ENCODE assay signal across 13 cellular contexts in genomic region chr10:44997105-44997748, GRCh38. TPM values are rescaled to one million over a fixed set of nuclear protein-coding genes. Genes with fewer than 3 reads are reported as not detected.
DNase-seq lines count a peak whose midpoint lies in the region; ATAC-seq, FAIRE-seq and TF ChIP-seq lines count a peak whose summit lies in the region.
"Had no signal": no experiment of that assay in that cellular context is flagged by ENCODE, and none has a peak within 500 bp of the region (broad histone marks: within the 10 kb centered on the region; RNA-seq: fewer than 3 reads in every experiment).

No MANE protein-coding gene starts in this region.

- TF ChIP-seq CTCF in AG04450 (IDR thresholded peaks at IDR 0.05; ENCODE audit: low read depth, low read length) (no peak), ascending aorta (IDR thresholded peaks at IDR 0.05) (no peak), HepG2 (CRISPR knock-in tag; IDR thresholded peaks at IDR 0.05) (no peak), natural killer cell (IDR thresholded peaks at IDR 0.05) (no peak)

- peaks cover 27 to 71% of the 10 kb centered on the region in 2 donors for H3K4me1 ChIP-seq in ascending aorta
- H3K4me1 ChIP-seq in HepG2 (ENCODE audit: insufficient read depth, low read length): peaks cover 95% of the 10 kb centered on the region
- peaks cover 60 to 69% (median 64%) of the 10 kb centered on the region in 3 donors for H3K4me1 ChIP-seq in skeletal muscle tissue (ENCODE audit: control insufficient read depth in 3 of 3, insufficient read depth in 3 of 3, low read length in 3 of 3)

- H2AFZ ChIP-seq in HepG2 (ENCODE audit: low read length): no peak overlapping the region

- peaks cover 40 to 43% of the 10 kb centered on the region in 2 donors for H3K4me1 Mint-ChIP-seq in natural killer cell

- H3K4me3 Mint-ChIP-seq in natural killer cell: no peak overlapping the region
- H3K4me3 Mint-ChIP-seq: stimulated activated naive CD8-positive, alpha-beta T cell treated with anti-CD3 and anti-CD28 coated beads, Interleukin-15, Interleukin-2, amounts not matched to agents 100 ng/mL and 50 ng/mL, for 24 hours had no signal

- peak overlapping the region; percentile 87 for H3K27ac ChIP-seq in AG04450 (ENCODE audit: low read depth, low read length)
- H3K27ac ChIP-seq in ascending aorta: peak overlapping the region; percentile 84 to 93
- H3K27ac ChIP-seq in HepG2 (ENCODE audit: extremely low read length, insufficient read depth, low read length): peak overlapping the region; percentile 92
- peak overlapping the region; percentile 92 for H3K27ac ChIP-seq in skeletal muscle tissue (ENCODE audit: low read depth, low read length)

- no peak for FAIRE-seq in HepG2 (lab: Jason Lieb, UNC)

- H3K9me3 ChIP-seq in AG04450 (ENCODE audit: control insufficient read depth, insufficient read depth, low read length) (no peaks in the 10 kb centered on the region), ascending aorta (no peaks in the 10 kb centered on the region), HepG2 (ENCODE audit: low read length) (no peaks in the 10 kb centered on the region), skeletal muscle tissue (ENCODE audit: control insufficient read depth in 3 of 3, low read length in 3 of 3) (no peaks in the 10 kb centered on the region)
- H3K9me3 ChIP-seq: mucosa of descending colon had no signal

- H3K27ac Mint-ChIP-seq in natural killer cell: no peak overlapping the region
- H3K27ac Mint-ChIP-seq: stimulated activated naive CD8-positive, alpha-beta T cell treated with anti-CD3 and anti-CD28 coated beads, Interleukin-15, Interleukin-2, amounts not matched to agents 100 ng/mL and 50 ng/mL, for 24 hours had no signal

- TF ChIP-seq RAD21 in HepG2 (CRISPR knock-in tag; IDR thresholded peaks at IDR 0.05): no peak

- H3K9ac ChIP-seq in HepG2 (ENCODE audit: insufficient read depth, low read depth, low read length) (peak overlapping the region; percentile 71), skeletal muscle tissue (ENCODE audit: low read depth in 1 of 3, low read length in 3 of 3) (peak overlapping the region in 2 of 3 donors; percentile 45 to 79)

- no peak for TF ChIP-seq EP300 in HepG2 (IDR thresholded peaks at IDR 0.05; ENCODE audit: low read depth in 2 of 2, low read length in 2 of 2)
- no peak for TF ChIP-seq EP300 in HepG2 (CRISPR knock-in tag; IDR thresholded peaks at IDR 0.05; ENCODE audit: borderline replicate concordance)

- no peak for TF ChIP-seq POLR2A in HepG2 (IDR thresholded peaks at IDR 0.05; ENCODE audit: insufficient read depth in 1 of 2, low read depth in 2 of 2, low read length in 2 of 2)

- H3K9me3 Mint-ChIP-seq in natural killer cell: no peaks in the 10 kb centered on the region
- H3K9me3 Mint-ChIP-seq: immature natural killer cell had no signal

- POLR2A ChIA-PET in AG04450 (lab: Yijun Ruan, JAX): no interaction called here
- POLR2A ChIA-PET in HepG2 (lab: Yijun Ruan, JAX): interaction anchor here (1.0 to 5.4 kb wide), 4 partner anchors 8 to 21 kb away, joined by 4 to 30 read pairs (median 7); partner anchors contain the start of gene DEPP1

- no peaks in the 10 kb centered on the region for H3K36me3 ChIP-seq in ascending aorta
- H3K36me3 ChIP-seq in HepG2 (replicated peaks in 1 of 2; ENCODE audit: control insufficient read depth in 1 of 2, insufficient read depth in 2 of 2, low read length in 2 of 2): peaks cover 6 to 12% of the 10 kb centered on the region in 2 experiments; a peak in 3 of 5 replicates
- H3K36me3 ChIP-seq in skeletal muscle tissue (ENCODE audit: control insufficient read depth in 3 of 3, insufficient read depth in 3 of 3, low read length in 3 of 3): peaks cover 12 to 19% (median 12%) of the 10 kb centered on the region in 3 donors

- no peak overlapping the region for H3K4me3 ChIP-seq in AG04450 (ENCODE audit: low read depth, low read length)
- peak overlapping the region in 1 of 2 donors; percentile 34 for H3K4me3 ChIP-seq in ascending aorta
- H3K4me3 ChIP-seq in HepG2 (replicated peaks in 1 of 3; ENCODE audit: insufficient read depth in 1 of 3, low read depth in 2 of 3, low read length in 3 of 3): peak overlapping the region in 1 of 3 experiments; percentile 40; a peak in 2 of 6 replicates
- peak overlapping the region in 1 of 3 donors; percentile 63 for H3K4me3 ChIP-seq in skeletal muscle tissue (ENCODE audit: low read length in 3 of 3)
- H3K4me3 ChIP-seq: mucosa of descending colon had no signal

- CTCF ChIA-PET in AG04450 (lab: Charles Lee): no interaction called here
- CTCF ChIA-PET in HepG2 (lab: Yijun Ruan, JAX; ENCODE audit: low intra/inter-chr PET ratio, low total read pairs): no interaction called here

- no peaks in the 10 kb centered on the region for H4K20me1 ChIP-seq in HepG2 (ENCODE audit: insufficient read depth, low read length)

- WGBS in HepG2 (ENCODE audit: low lambda C conversion rate): 92% methylated on average over 5 of the region's 6 CpGs

- H3K79me2 ChIP-seq in HepG2 (ENCODE audit: insufficient read depth, low read length): no peaks in the 10 kb centered on the region

- BruUV-seq in HepG2 (replicated peaks; lab: Mats Ljungman, UMichigan): no TSS peak

- peak overlapping the region; percentile 60 for H3K4me2 ChIP-seq in HepG2 (ENCODE audit: low read depth, low read length)

- intact Hi-C loops in ascending aorta (cut with DNase I): loop anchor here (2.0 to 5.0 kb wide), 2 partner anchors 182 to 1025 kb away; no protein-coding TSS in a partner anchor
- intact Hi-C loops in HepG2 (cut with micrococcal nuclease; ENCODE audit: unreplicated experiment): no loop called here
- intact Hi-C loops in natural killer cell (cut with micrococcal nuclease): no loop called here

- no peaks in the 10 kb centered on the region for H3K27me3 Mint-ChIP-seq in natural killer cell (ENCODE audit: low read depth in 2 of 2)
- H3K27me3 Mint-ChIP-seq: stimulated activated naive CD8-positive, alpha-beta T cell treated with anti-CD3 and anti-CD28 coated beads, Interleukin-15, Interleukin-2, amounts not matched to agents 100 ng/mL and 50 ng/mL, for 24 hours had no signal

- ATAC-seq in HepG2: no peak
- no peak for ATAC-seq in natural killer cell
- ATAC-seq: mucosa of descending colon had no signal

- DNase-seq in AG04450 (ENCODE audit: low read depth, low spot score): no peak
- DNase-seq in ascending aorta (ENCODE audit: low spot score in 2 of 2): no peak
- no peak for DNase-seq in HepG2 (ENCODE audit: low spot score)
- DNase-seq in ureter (ENCODE audit: low spot score): no peak
- no peak for DNase-seq in effector CD8-positive, alpha-beta T cell (lab: John Stamatoyannopoulos, UW)
- DNase-seq in natural killer cell: no peak
- no peak for DNase-seq in activated CD4-positive, alpha-beta T cell treated with anti-CD3 and anti-CD28 coated beads, Interleukin-2, amount 50 U/mL, for 1 hour
- DNase-seq: activated naive CD4-positive, alpha-beta T cell treated with anti-CD3 and anti-CD28 coated beads, Interleukin-2, amount 50 U/mL, for 16 hours; immature natural killer cell; mucosa of descending colon; NK-92 treated with Interleukin-12 subunit alpha and Interleukin-12 subunit beta, amount 100 ng/mL, for 24 hours had no signal

- H3K36me3 Mint-ChIP-seq in natural killer cell: no peaks in the 10 kb centered on the region

- H3K27me3 ChIP-seq in AG04450 (ENCODE audit: control insufficient read depth, insufficient read depth, low read length) (no peaks in the 10 kb centered on the region), ascending aorta (no peaks in the 10 kb centered on the region), HepG2 (ENCODE audit: control insufficient read depth in 1 of 2, insufficient read depth in 2 of 2, low read length in 2 of 2) (no peaks in the 10 kb centered on the region), skeletal muscle tissue (ENCODE audit: control insufficient read depth in 3 of 3, insufficient read depth in 3 of 3, low read length in 3 of 3) (no peaks in the 10 kb centered on the region)

- in situ Hi-C loops in HepG2 (cut with HindIII; ENCODE audit: extremely low pct_ligation_motif_present, low pct_unique_long_range_greater_than_20kb): no loop called here

RNA-seq across cellular contexts. Expression of gene ZNF22, which starts 3.5 kb away (rescaled TPM):
- polyA plus RNA-seq in AG04450 (2011; rRNA removed) (17.4 and 23.4 TPM in 2 replicates), HepG2 (2011; rRNA removed) (1.1 and 1.3 TPM in 2 replicates)
- polyA minus RNA-seq in AG04450 (2011; rRNA and poly(A)+ RNA removed): 4.7 and 7.9 TPM in 2 replicates
- total RNA-seq in ascending aorta (1.6 TPM), HepG2 (2016; rRNA removed; fragmentation: Illumina TruSeq; extraction: Trizol) (0.40 and 0.58 TPM in 2 replicates), skeletal muscle tissue (25.6 TPM), ureter (21.2 TPM), natural killer cell (10 to 100 TPM; 24.2 to 31.8 (median 25.0) TPM)
- not detected in 2 replicates for total RNA-seq in HepG2 (2016; cell fraction: cytosol; rRNA removed; fragmentation: Illumina TruSeq; extraction: Trizol; ENCODE audit: low read depth)
- total RNA-seq in HepG2 (2016; cell fraction: insoluble cytoplasmic fraction; rRNA removed; fragmentation: Illumina TruSeq; extraction: Trizol): 0.49 and 0.56 TPM in 2 replicates
- 0.28 and 0.45 TPM in 2 replicates for total RNA-seq in HepG2 (2016; cell fraction: membrane; rRNA removed; fragmentation: Illumina TruSeq; extraction: Trizol)
- total RNA-seq in HepG2 (2016; cell fraction: nucleus; rRNA removed; fragmentation: Illumina TruSeq; extraction: Trizol): 0.75 and 1.2 TPM in 2 replicates
- polyA plus RNA-seq in HepG2 (2011; cell fraction: cytosol; rRNA removed): 0.35 and 0.77 TPM in 2 replicates
- 1.2 and 1.7 TPM in 2 replicates for polyA plus RNA-seq in HepG2 (2011; cell fraction: nucleus; rRNA removed)
- polyA plus RNA-seq in HepG2 (2012): 1.6 and 2.5 TPM in 2 replicates
- polyA plus RNA-seq in HepG2 (2016; cell fraction: cytosol; fragmentation: Illumina TruSeq; extraction: Trizol; ENCODE audit: low read depth): 0.07 and 0.09 TPM in 2 replicates
- 0.60 and 0.62 TPM in 2 replicates for polyA plus RNA-seq in HepG2 (2016; cell fraction: insoluble cytoplasmic fraction; fragmentation: Illumina TruSeq; extraction: Trizol; ENCODE audit: low read depth)
- 0.22 and 0.27 TPM in 2 replicates for polyA plus RNA-seq in HepG2 (2016; cell fraction: membrane; fragmentation: Illumina TruSeq; extraction: Trizol; ENCODE audit: low read depth)
- 0.89 and 1.1 TPM in 2 replicates for polyA plus RNA-seq in HepG2 (2016; cell fraction: nucleus; fragmentation: Illumina TruSeq; extraction: Trizol; ENCODE audit: insufficient read depth, low read depth)
- not detected in 2 replicates for polyA minus RNA-seq in HepG2 (2011; rRNA and poly(A)+ RNA removed; ENCODE audit: low replicate concordance)
- not detected in 2 replicates for polyA minus RNA-seq in HepG2 (2011; cell fraction: cytosol; rRNA and poly(A)+ RNA removed)
- 2.2 and 2.4 TPM in 2 replicates for polyA minus RNA-seq in HepG2 (2011; cell fraction: nucleus; rRNA and poly(A)+ RNA removed)

RNA-seq across cellular contexts. Expression of gene DEPP1, which starts 18.6 kb away (rescaled TPM):
- polyA plus RNA-seq in AG04450 (2011; rRNA removed): 31.1 and 50.3 TPM in 2 replicates
- polyA minus RNA-seq in AG04450 (2011; rRNA and poly(A)+ RNA removed): 70.4 and 97.9 TPM in 2 replicates
- 309 TPM for total RNA-seq in ascending aorta
- total RNA-seq in HepG2 (2016; rRNA removed; fragmentation: Illumina TruSeq; extraction: Trizol): 11.2 and 14.8 TPM in 2 replicates
- 3.0 and 5.0 TPM in 2 replicates for total RNA-seq in HepG2 (2016; cell fraction: cytosol; rRNA removed; fragmentation: Illumina TruSeq; extraction: Trizol; ENCODE audit: low read depth)
- 9.0 and 15.3 TPM in 2 replicates for total RNA-seq in HepG2 (2016; cell fraction: insoluble cytoplasmic fraction; rRNA removed; fragmentation: Illumina TruSeq; extraction: Trizol)
- 9.0 and 9.3 TPM in 2 replicates for total RNA-seq in HepG2 (2016; cell fraction: membrane; rRNA removed; fragmentation: Illumina TruSeq; extraction: Trizol)
- 15.1 and 16.0 TPM in 2 replicates for total RNA-seq in HepG2 (2016; cell fraction: nucleus; rRNA removed; fragmentation: Illumina TruSeq; extraction: Trizol)
- polyA plus RNA-seq in HepG2 (2011; rRNA removed): 270 and 338 TPM in 2 replicates
- 261 and 317 TPM in 2 replicates for polyA plus RNA-seq in HepG2 (2011; cell fraction: cytosol; rRNA removed)
- polyA plus RNA-seq in HepG2 (2011; cell fraction: nucleus; rRNA removed): 103 and 135 TPM in 2 replicates
- 132 and 232 TPM in 2 replicates for polyA plus RNA-seq in HepG2 (2012)
- polyA plus RNA-seq in HepG2 (2016; cell fraction: cytosol; fragmentation: Illumina TruSeq; extraction: Trizol; ENCODE audit: low read depth): 2.0 and 2.5 TPM in 2 replicates
- polyA plus RNA-seq in HepG2 (2016; cell fraction: insoluble cytoplasmic fraction; fragmentation: Illumina TruSeq; extraction: Trizol; ENCODE audit: low read depth): 9.3 and 11.2 TPM in 2 replicates
- 3.6 and 5.2 TPM in 2 replicates for polyA plus RNA-seq in HepG2 (2016; cell fraction: membrane; fragmentation: Illumina TruSeq; extraction: Trizol; ENCODE audit: low read depth)
- 13.4 and 15.5 TPM in 2 replicates for polyA plus RNA-seq in HepG2 (2016; cell fraction: nucleus; fragmentation: Illumina TruSeq; extraction: Trizol; ENCODE audit: insufficient read depth, low read depth)
- polyA minus RNA-seq in HepG2 (2011; rRNA and poly(A)+ RNA removed; ENCODE audit: low replicate concordance): 1.8 and 739 TPM in 2 replicates
- polyA minus RNA-seq in HepG2 (2011; cell fraction: cytosol; rRNA and poly(A)+ RNA removed): 249 and 254 TPM in 2 replicates
- polyA minus RNA-seq in HepG2 (2011; cell fraction: nucleus; rRNA and poly(A)+ RNA removed): 107 and 142 TPM in 2 replicates
- 12.5 TPM for total RNA-seq in skeletal muscle tissue
- total RNA-seq in ureter: 62.7 TPM
- total RNA-seq in natural killer cell: not detected
- polyA plus RNA-seq: immature natural killer cell had no signal

RNA-seq across cellular contexts. Expression of gene RASSF4, which starts 37.6 kb away (rescaled TPM):
- 11.2 and 13.0 TPM in 2 replicates for polyA plus RNA-seq in AG04450 (2011; rRNA removed)
- 12.9 and 13.1 TPM in 2 replicates for polyA minus RNA-seq in AG04450 (2011; rRNA and poly(A)+ RNA removed)
- total RNA-seq in ascending aorta: 40.0 TPM
- total RNA-seq in HepG2 (2016; rRNA removed; fragmentation: Illumina TruSeq; extraction: Trizol): 49.9 and 51.7 TPM in 2 replicates
- total RNA-seq in HepG2 (2016; cell fraction: cytosol; rRNA removed; fragmentation: Illumina TruSeq; extraction: Trizol; ENCODE audit: low read depth): 22.4 and 22.8 TPM in 2 replicates
- total RNA-seq in HepG2 (2016; cell fraction: insoluble cytoplasmic fraction; rRNA removed; fragmentation: Illumina TruSeq; extraction: Trizol): 49.9 and 50.1 TPM in 2 replicates
- total RNA-seq in HepG2 (2016; cell fraction: membrane; rRNA removed; fragmentation: Illumina TruSeq; extraction: Trizol): 39.2 and 45.6 TPM in 2 replicates
- total RNA-seq in HepG2 (2016; cell fraction: nucleus; rRNA removed; fragmentation: Illumina TruSeq; extraction: Trizol): 52.1 and 54.6 TPM in 2 replicates
- 34.0 and 39.7 TPM in 2 replicates for polyA plus RNA-seq in HepG2 (2011; rRNA removed)
- 20.4 and 25.8 TPM in 2 replicates for polyA plus RNA-seq in HepG2 (2011; cell fraction: cytosol; rRNA removed)
- polyA plus RNA-seq in HepG2 (2011; cell fraction: nucleus; rRNA removed): 140 TPM in 2 replicates
- polyA plus RNA-seq in HepG2 (2012): 25.0 and 26.7 TPM in 2 replicates
- 18.5 and 22.5 TPM in 2 replicates for polyA plus RNA-seq in HepG2 (2016; cell fraction: cytosol; fragmentation: Illumina TruSeq; extraction: Trizol; ENCODE audit: low read depth)
- 53.5 and 57.9 TPM in 2 replicates for polyA plus RNA-seq in HepG2 (2016; cell fraction: insoluble cytoplasmic fraction; fragmentation: Illumina TruSeq; extraction: Trizol; ENCODE audit: low read depth)
- 31.2 and 31.3 TPM in 2 replicates for polyA plus RNA-seq in HepG2 (2016; cell fraction: membrane; fragmentation: Illumina TruSeq; extraction: Trizol; ENCODE audit: low read depth)
- polyA plus RNA-seq in HepG2 (2016; cell fraction: nucleus; fragmentation: Illumina TruSeq; extraction: Trizol; ENCODE audit: insufficient read depth, low read depth): 84.5 and 98.6 TPM in 2 replicates
- polyA minus RNA-seq in HepG2 (2011; rRNA and poly(A)+ RNA removed; ENCODE audit: low replicate concordance): 0.12 and 67.0 TPM in 2 replicates
- 13.4 and 16.0 TPM in 2 replicates for polyA minus RNA-seq in HepG2 (2011; cell fraction: cytosol; rRNA and poly(A)+ RNA removed)
- 74.3 and 88.9 TPM in 2 replicates for polyA minus RNA-seq in HepG2 (2011; cell fraction: nucleus; rRNA and poly(A)+ RNA removed)
- 21.4 TPM for total RNA-seq in skeletal muscle tissue
- total RNA-seq in ureter: 22.7 TPM
- 100 to 1,000 TPM in 2 of 3 donors, 10 to 100 TPM in 1; 99.8 to 116 (median 104) TPM for total RNA-seq in natural killer cell
